Comparison of ENCODE assay signal across 27 cellular contexts in genomic region chr4:4727536-4727935, GRCh38.
"Had no signal": no experiment of that assay in that cellular context is flagged by ENCODE, and none has a peak within 500 bp of the region (broad histone marks: within the 10 kb centered on the region; RNA-seq: fewer than 3 reads in every experiment).

No MANE protein-coding gene starts in this region.

- ATAC-seq: naive thymus-derived CD8-positive, alpha-beta T cell; natural killer cell treated with Interleukin-12 subunit alpha and Interleukin-12 subunit beta and Interleukin-15 and Interleukin-18, amount 100 ng/mL, for 72 hours; pancreas; psoas muscle; right cardiac atrium; right lobe of liver; stimulated activated memory B cell treated with anti-CD40 and anti-IgM and Interleukin-4, amounts not matched to agents 10 μg/mL and 1 μg/mL and 100 μg/mL, for 72 hours; stimulated activated naive CD8-positive, alpha-beta T cell treated with anti-CD3 and anti-CD28 coated beads, Interleukin-15, amount 100 ng/mL, for 72 hours; stimulated activated naive CD8-positive, alpha-beta T cell treated with anti-CD3 and anti-CD28 coated beads, Interleukin-15, Interleukin-2, amounts not matched to agents 100 U/mL and 50 U/mL, for 24 hours; upper lobe of right lung had no signal

- DNase-seq: naive thymus-derived CD8-positive, alpha-beta T cell; nephron progenitor cell; nucleus accumbens; pancreas; psoas muscle; right cardiac atrium; right lobe of liver; sigmoid colon; spleen; stimulated activated CD4-positive, alpha-beta T cell treated with anti-CD3 and anti-CD28 coated beads, Interleukin-12 subunit alpha, Interleukin-12 subunit beta, amount 100 ng/mL, for 4 hours; stimulated activated CD4-positive, alpha-beta T cell treated with anti-CD3 and anti-CD28 coated beads, Interleukin-1b, Interleukin-23, amount 100 ng/mL, for 48 hours; stimulated activated CD4-positive, alpha-beta T cell treated with anti-CD3 and anti-CD28 coated beads, Interleukin-4, amount 100 ng/mL, for 1 hour; stimulated activated CD4-positive, alpha-beta T cell treated with anti-CD3 and anti-CD28 coated beads, Interleukin-4, amount 100 ng/mL, for 4 hours; stimulated activated CD8-positive, alpha-beta memory T cell treated with anti-CD3 and anti-CD28 coated beads, Interleukin-4, amount 100 ng/mL, for 48 hours; stimulated activated naive CD4-positive, alpha-beta T cell; stimulated activated naive CD8-positive, alpha-beta T cell treated with anti-CD3 and anti-CD28 coated beads, Interleukin-15, amount 100 ng/mL, for 72 hours; stimulated activated naive CD8-positive, alpha-beta T cell treated with anti-CD3 and anti-CD28 coated beads, Interleukin-15, Interleukin-2, amounts not matched to agents 100 U/mL and 50 U/mL, for 24 hours; substantia nigra; testis; tibial artery; transverse colon; upper lobe of right lung; uterus had no signal

- H3K4me1 Mint-ChIP-seq: naive thymus-derived CD8-positive, alpha-beta T cell; neural crest cell; stimulated activated memory B cell treated with anti-CD40 and anti-IgM and Interleukin-4, amounts not matched to agents 10 μg/mL and 1 μg/mL and 100 μg/mL, for 72 hours; stimulated activated naive CD8-positive, alpha-beta T cell treated with anti-CD3 and anti-CD28 coated beads, Interleukin-15, amount 100 ng/mL, for 72 hours had no signal

- FAIRE-seq: pancreas had no signal

- H3K27me3 Mint-ChIP-seq: naive thymus-derived CD8-positive, alpha-beta T cell; natural killer cell treated with Interleukin-12 subunit alpha and Interleukin-12 subunit beta and Interleukin-15 and Interleukin-18, amount 100 ng/mL, for 72 hours; stimulated activated memory B cell treated with anti-CD40 and anti-IgM and Interleukin-4, amounts not matched to agents 10 μg/mL and 1 μg/mL and 100 μg/mL, for 72 hours; stimulated activated naive CD8-positive, alpha-beta T cell treated with anti-CD3 and anti-CD28 coated beads, Interleukin-15, amount 100 ng/mL, for 72 hours had no signal

- H3K4me3 Mint-ChIP-seq: naive thymus-derived CD8-positive, alpha-beta T cell; natural killer cell treated with Interleukin-12 subunit alpha and Interleukin-12 subunit beta and Interleukin-15 and Interleukin-18, amount 100 ng/mL, for 72 hours; nephron progenitor cell; neural crest cell; stimulated activated memory B cell treated with anti-CD40 and anti-IgM and Interleukin-4, amounts not matched to agents 10 μg/mL and 1 μg/mL and 100 μg/mL, for 72 hours; stimulated activated naive CD8-positive, alpha-beta T cell treated with anti-CD3 and anti-CD28 coated beads, Interleukin-15, amount 100 ng/mL, for 72 hours; type B pancreatic cell had no signal

- H3K27ac Mint-ChIP-seq: natural killer cell treated with Interleukin-12 subunit alpha and Interleukin-12 subunit beta and Interleukin-15 and Interleukin-18, amount 100 ng/mL, for 72 hours; nephron progenitor cell; stimulated activated memory B cell treated with anti-CD40 and anti-IgM and Interleukin-4, amounts not matched to agents 10 μg/mL and 1 μg/mL and 100 μg/mL, for 72 hours; stimulated activated naive CD8-positive, alpha-beta T cell treated with anti-CD3 and anti-CD28 coated beads, Interleukin-15, amount 100 ng/mL, for 72 hours; type B pancreatic cell had no signal
